ENCODE assay signal across 7 cellular contexts in genomic region chr5:134184155-134185135, GRCh38. TPM values are rescaled to one million over a fixed set of nuclear protein-coding genes. Genes with fewer than 3 reads are reported as not detected.
DNase-seq lines count a peak whose midpoint lies in the region; ATAC-seq and TF ChIP-seq lines count a peak whose summit lies in the region.

No MANE protein-coding gene starts in this region.

- no peaks in the 10 kb centered on the region for H3K4me1 ChIP-seq in mesendoderm (ENCODE audit: control insufficient read depth, low read depth, low read length)

- WGBS in mesendoderm (ENCODE audit: extremely low coverage, insufficient coverage, low lambda C conversion rate), result no CpG with 5 or more reads among the region's 11 CpGs

- POLR2A ChIA-PET in activated CD4-positive, alpha-beta memory T cell treated with anti-CD3 and anti-CD28 coated beads for 36 hours (lab: Charles Lee), result no interaction called here

- H4K5ac ChIP-seq in mesendoderm (ENCODE audit: low read length), result no peak overlapping the region

- no peak overlapping the region for H3K56ac ChIP-seq in mesendoderm (ENCODE audit: low read length)

- no peak overlapping the region for H2BK15ac ChIP-seq in mesendoderm (replicated peaks; ENCODE audit: low read depth)

- no peak overlapping the region for H3K27ac ChIP-seq in mesendoderm (ENCODE audit: low read depth, low read length)

- CTCF ChIA-PET in activated CD4-positive, alpha-beta memory T cell treated with anti-CD3 and anti-CD28 coated beads for 36 hours (lab: Charles Lee), result interaction anchor here (0.7 to 8.5 kb wide), 21 partner anchors 9 to 403 kb away, joined by 3 to 122 read pairs (median 6); partner anchors contain the start of gene PPP2CA

- H3K4ac ChIP-seq in mesendoderm (ENCODE audit: low read depth, low read length), result no peak overlapping the region

- H4K8ac ChIP-seq in mesendoderm (ENCODE audit: low read depth, low read length), result no peak overlapping the region

- ATAC-seq in HG02798 (IDR thresholded peaks at IDR 0.05; ENCODE audit: poor library complexity, unreplicated experiment), result peak; percentile 85

- intact Hi-C loops in activated CD4-positive, alpha-beta memory T cell treated with anti-CD3 and anti-CD28 coated beads for 36 hours (cut with micrococcal nuclease), result loop anchor here (1.0 to 2.0 kb wide), 2 partner anchors 105 to 402 kb away; no protein-coding TSS in a partner anchor

- DNase-seq in NCI-H345 (lab: John Stamatoyannopoulos, UW), result peak; percentile 43
- DNase-seq in activated CD4-positive, alpha-beta memory T cell treated with anti-CD3 and anti-CD28 coated beads for 36 hours, result peak; percentile 86
- DNase-seq in effector CD8-positive, alpha-beta T cell (lab: John Stamatoyannopoulos, UW), result peak; percentile 63
- DNase-seq in mesendoderm, result peak; percentile 82
- peak; percentile 53 for DNase-seq in stimulated activated CD8-positive, alpha-beta memory T cell treated with anti-CD3 and anti-CD28 coated beads, Interleukin-4, amount 100 ng/mL, for 24 hours (ENCODE audit: low read depth)

- no peak overlapping the region for H3K18ac ChIP-seq in mesendoderm (ENCODE audit: low read length)

- H3K9ac ChIP-seq in mesendoderm (ENCODE audit: low read length), result no peak overlapping the region

- H3K27me3 ChIP-seq in mesendoderm (ENCODE audit: insufficient read depth, low read length, poor library complexity), result no peaks in the 10 kb centered on the region

- H3K79me1 ChIP-seq in mesendoderm (ENCODE audit: low read length), result no peaks in the 10 kb centered on the region

- H3K4me2 ChIP-seq in mesendoderm (ENCODE audit: low read length), result no peak overlapping the region

- no peak overlapping the region for H3K27ac Mint-ChIP-seq in activated CD4-positive, alpha-beta memory T cell treated with anti-CD3 and anti-CD28 coated beads for 36 hours

- H3K9me3 Mint-ChIP-seq in activated CD4-positive, alpha-beta memory T cell treated with anti-CD3 and anti-CD28 coated beads for 36 hours, result no peaks in the 10 kb centered on the region

- peak; percentile 95 for TF ChIP-seq CTCF in GM12875 (IDR thresholded peaks at IDR 0.05; ENCODE audit: borderline replicate concordance, insufficient read depth, low read depth, low read length)

- H3K27me3 Mint-ChIP-seq in activated CD4-positive, alpha-beta memory T cell treated with anti-CD3 and anti-CD28 coated beads for 36 hours, result no peaks in the 10 kb centered on the region

- no peak overlapping the region for H3K4me3 ChIP-seq in GM12875 (ENCODE audit: low read depth, low read length)
- no peak overlapping the region for H3K4me3 ChIP-seq in mesendoderm (ENCODE audit: low read length)

- no peak overlapping the region for H3K4me3 Mint-ChIP-seq in activated CD4-positive, alpha-beta memory T cell treated with anti-CD3 and anti-CD28 coated beads for 36 hours

- H3K23ac ChIP-seq in mesendoderm (ENCODE audit: low read length), result no peak overlapping the region

- H3K4me1 Mint-ChIP-seq in activated CD4-positive, alpha-beta memory T cell treated with anti-CD3 and anti-CD28 coated beads for 36 hours (ENCODE audit: low read depth), result no peaks in the 10 kb centered on the region

- no peak overlapping the region for H2AK5ac ChIP-seq in mesendoderm (ENCODE audit: low read length)

- no peaks in the 10 kb centered on the region for H3K36me3 Mint-ChIP-seq in activated CD4-positive, alpha-beta memory T cell treated with anti-CD3 and anti-CD28 coated beads for 36 hours

- no peak overlapping the region for H2BK5ac ChIP-seq in mesendoderm (ENCODE audit: low read length)

- H3K79me2 ChIP-seq in mesendoderm (ENCODE audit: control insufficient read depth, insufficient read depth, low read length), result no peaks in the 10 kb centered on the region

- no peak overlapping the region for H2BK120ac ChIP-seq in mesendoderm (ENCODE audit: low read depth, low read length)

- H3K36me3 ChIP-seq in mesendoderm (ENCODE audit: control insufficient read depth, insufficient read depth, low read length), result no peaks in the 10 kb centered on the region

RNA-seq across cellular contexts. Expression of gene SKP1, which starts 7.7 kb away (rescaled TPM):
- total RNA-seq in activated CD4-positive, alpha-beta memory T cell treated with anti-CD3 and anti-CD28 coated beads for 36 hours, result 100 to 1,000 TPM; 284 to 286 TPM
- 654 TPM for polyA plus RNA-seq in mesendoderm (2013, experiment 1 of 2)
- 649 TPM for polyA plus RNA-seq in mesendoderm (2013, experiment 2 of 2)

RNA-seq across cellular contexts. Expression of gene PPP2CA, which starts 41.4 kb away (rescaled TPM):
- 100 to 1,000 TPM; 144 to 164 TPM for total RNA-seq in activated CD4-positive, alpha-beta memory T cell treated with anti-CD3 and anti-CD28 coated beads for 36 hours
- 82.9 TPM for polyA plus RNA-seq in mesendoderm (2013, experiment 1 of 2)
- 80.1 TPM for polyA plus RNA-seq in mesendoderm (2013, experiment 2 of 2)
